Comparison of ENCODE assay signal across 1 cellular context in genomic region chr2:227322530-227323190, GRCh38.
TF ChIP-seq lines count a peak whose summit lies in the region.

No MANE protein-coding gene starts in this region.

TF ChIP-seq in HEK293, 187 proteins besides CTCF, POLR2A, EP300 and RAD21 (continued from another document):
- TF ChIP-seq ZNF175 (tag by site-specific recombination; IDR thresholded peaks at IDR 0.05), result no peak
- no peak for TF ChIP-seq ZNF354C (tag by site-specific recombination; IDR thresholded peaks at IDR 0.05; ENCODE audit: borderline replicate concordance, low read depth)
- no peak for TF ChIP-seq GLI2 (tag by site-specific recombination; IDR thresholded peaks at IDR 0.05; ENCODE audit: borderline replicate concordance, low read depth)
- no peak for TF ChIP-seq ZNF239 (tag by site-specific recombination; IDR thresholded peaks at IDR 0.05)
- no peak for TF ChIP-seq ZNF558 (tag by site-specific recombination; IDR thresholded peaks at IDR 0.05)
- peak; percentile 51 for TF ChIP-seq ZNF510 (tag by site-specific recombination; IDR thresholded peaks at IDR 0.05; ENCODE audit: insufficient replicate concordance)
- peak; percentile 42; the same call in 1 of the 2 replicates for TF ChIP-seq TRIM28 (IDR thresholded peaks at IDR 0.05; ENCODE audit: borderline replicate concordance, low read length)
- TF ChIP-seq INSM2 (tag by site-specific recombination; IDR thresholded peaks at IDR 0.05), result no peak
- peak; percentile 88 for TF ChIP-seq SETDB1 (IDR thresholded peaks at IDR 0.05; ENCODE audit: insufficient read length, low read length)
